In genomic region chrY:21082639-21083038, GRCh38 we compare ENCODE assay signal across 18 cellular contexts.
"Had no signal": no experiment of that assay in that cellular context is flagged by ENCODE, and none has a peak within 500 bp of the region (broad histone marks: within the 10 kb centered on the region; RNA-seq: fewer than 3 reads in every experiment).

No MANE protein-coding gene starts in this region.

- DNase-seq: KBM-7, MV-4-11, NCI-H1048, NCI-H1105 treated with DMSO at 0.1 percent for 48 hours, NCI-H1417 treated with DMSO at 0.1 percent for 48 hours, NCI-H187, NCI-H2029, NCI-H2081 treated with DMSO at 0.1 percent for 48 hours, NCI-H2171, NCI-H226, NCI-H446, NCI-H510A, NCI-H524 treated with DMSO at 0.1 percent for 48 hours, NCI-H69, NCI-H774, Right ventricle myocardium superior, RPMI8226, SIG-M5 had no signal
